Comparison of ENCODE assay signal across 9 cellular contexts in the genomic region with DNA sequence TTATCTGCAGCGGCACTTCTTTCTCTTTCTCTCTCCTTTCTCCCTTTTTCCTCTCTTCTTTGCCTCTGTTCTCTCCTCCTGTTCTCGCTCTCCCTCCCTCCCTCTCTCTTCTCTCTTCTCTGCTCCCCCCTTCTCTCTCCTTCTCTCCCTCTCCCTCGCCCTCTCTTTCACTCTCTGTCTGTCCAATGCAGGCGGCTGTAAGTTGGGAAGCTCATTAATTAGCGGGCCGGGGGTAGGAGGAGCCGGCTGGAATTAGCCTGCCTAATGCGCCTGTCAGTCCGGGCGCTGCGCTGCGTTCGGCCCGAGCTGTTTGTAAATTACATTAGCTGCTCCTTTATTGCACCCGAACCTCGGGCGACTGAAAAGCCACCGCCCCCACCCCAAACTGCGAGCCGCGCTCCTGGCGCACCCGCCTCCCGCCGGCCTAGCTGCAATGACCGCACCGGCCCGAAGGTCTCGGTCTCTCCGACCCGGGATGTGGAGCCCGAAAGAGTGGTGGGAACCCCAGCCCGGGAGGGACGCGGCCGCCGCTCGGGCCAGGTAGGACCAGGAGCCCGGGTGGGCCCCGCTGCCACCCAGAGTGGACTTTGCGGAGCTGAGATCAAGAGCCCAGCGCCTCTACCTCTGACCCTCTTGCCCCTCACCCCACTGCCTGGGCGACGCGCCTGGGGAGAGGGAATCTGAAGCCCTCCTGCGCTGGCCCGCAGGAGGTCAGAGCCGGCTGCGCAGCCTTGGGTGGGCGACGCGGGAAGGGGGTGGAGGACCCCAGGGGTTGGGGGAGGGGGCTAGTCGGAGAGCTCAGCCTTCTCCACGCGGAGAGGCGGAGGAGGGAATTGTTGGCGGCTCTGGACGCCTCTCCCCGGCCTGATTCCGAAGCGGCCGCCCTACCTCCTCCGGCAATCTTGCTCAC. TPM values are rescaled to one million over a fixed set of nuclear protein-coding genes. Genes with fewer than 3 reads are reported as not detected.
DNase-seq lines count a peak whose midpoint lies in the region; ATAC-seq and TF ChIP-seq lines count a peak whose summit lies in the region.
"Had no signal": no experiment of that assay in that cellular context is flagged by ENCODE, and none has a peak within 500 bp of the region (broad histone marks: within the 10 kb centered on the region; RNA-seq: fewer than 3 reads in every experiment).

A gene with protein sequence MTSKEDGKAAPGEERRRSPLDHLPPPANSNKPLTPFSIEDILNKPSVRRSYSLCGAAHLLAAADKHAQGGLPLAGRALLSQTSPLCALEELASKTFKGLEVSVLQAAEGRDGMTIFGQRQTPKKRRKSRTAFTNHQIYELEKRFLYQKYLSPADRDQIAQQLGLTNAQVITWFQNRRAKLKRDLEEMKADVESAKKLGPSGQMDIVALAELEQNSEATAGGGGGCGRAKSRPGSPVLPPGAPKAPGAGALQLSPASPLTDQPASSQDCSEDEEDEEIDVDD (minus strand): TSS at position 189 of the 910 bp plus-strand sequence. CDS start 648 bp downstream, outside the sequence.

- 0 to 1% (median 1%) methylated on average over 54 to 63 of the region's 63 CpGs for WGBS in psoas muscle, 3 donors

- H3K4me1 ChIP-seq in psoas muscle: peaks cover 30% of the 10 kb centered on the region

- H3K27me3 ChIP-seq in MG63 (no peaks in the 10 kb centered on the region), psoas muscle (ENCODE audit: insufficient read depth in 3 of 3, low read length in 2 of 3) (peaks cover 0 to 46% (median 3%) of the 10 kb centered on the region in 3 donors)

- H3K36me3 ChIP-seq in MG63 (no peaks in the 10 kb centered on the region), psoas muscle (ENCODE audit: insufficient read depth in 1 of 2, low read depth in 1 of 2) (no peaks in the 10 kb centered on the region)

- intact Hi-C loops in psoas muscle (cut with DNase I): loop anchor here in 1 of 2 donors (5.0 kb wide), 1 partner anchor 63 kb away; no protein-coding TSS in a partner anchor

- ATAC-seq in psoas muscle: peak; percentile 33 to 51 (median 40)
- no peak for ATAC-seq in HG03108 (IDR thresholded peaks at IDR 0.05; ENCODE audit: unreplicated experiment)

- peak within 1 kb of the TSS; percentile 96 for H3K27ac ChIP-seq in psoas muscle

- DNase-seq in NCI-H2227 (lab: John Stamatoyannopoulos, UW; ENCODE audit: unreplicated experiment) (peak; percentile 36), NCI-H2227 treated with DMSO at 0.1 percent for 48 hours (lab: John Stamatoyannopoulos, UW) (no peak), MG63 (no peak), ecto neural progenitor cell (ENCODE audit: low spot score) (peak; percentile 62), psoas muscle (peak in 1 of 2 donors; percentile 64), GM19238 (ENCODE audit: insufficient read length, low spot score) (no peak)
- no peak for DNase-seq in activated CD4-positive, alpha-beta T cell treated with anti-CD3 and anti-CD28 coated beads for 48 hours
- DNase-seq: Kasumi-1 had no signal

- no peak for TF ChIP-seq CTCF in psoas muscle (IDR thresholded peaks at IDR 0.05)

- H3K4me3 ChIP-seq in MG63: peak within 1 kb of the TSS; percentile 44
- peak within 1 kb of the TSS; percentile 86 for H3K4me3 ChIP-seq in psoas muscle

- H3K9me3 ChIP-seq in MG63 (no peaks in the 10 kb centered on the region), psoas muscle (no peaks in the 10 kb centered on the region)

RNA-seq across cellular contexts. Expression of the gene that starts here (rescaled TPM):
- 2.0 and 3.0 TPM in 2 replicates for total RNA-seq in MG63 (2014; rRNA removed; shearing (Covaris generic); ENCODE audit: low replicate concordance)
- 10 to 100 TPM in 1 of 4 donors, 1 to 10 TPM in 3; 6.2 to 12.3 (median 7.5) TPM for total RNA-seq in psoas muscle
- 1 to 10 TPM; 1.8 to 7.9 (median 4.9) TPM for polyA plus RNA-seq in psoas muscle

Comparison
In these comparisons a context has a peak if more than half of its experiments do, and no peak if none do; other contexts are left out.
1. DNase-seq: peak in NCI-H2227 (single experiment) and ecto neural progenitor cell (single experiment); none in NCI-H2227 treated with DMSO at 0.1 percent for 48 hours (single experiment), MG63 (single experiment), GM19238 (single experiment) and activated CD4-positive, alpha-beta T cell treated with anti-CD3 and anti-CD28 coated beads for 48 hours (single experiment).